In the genomic region with DNA sequence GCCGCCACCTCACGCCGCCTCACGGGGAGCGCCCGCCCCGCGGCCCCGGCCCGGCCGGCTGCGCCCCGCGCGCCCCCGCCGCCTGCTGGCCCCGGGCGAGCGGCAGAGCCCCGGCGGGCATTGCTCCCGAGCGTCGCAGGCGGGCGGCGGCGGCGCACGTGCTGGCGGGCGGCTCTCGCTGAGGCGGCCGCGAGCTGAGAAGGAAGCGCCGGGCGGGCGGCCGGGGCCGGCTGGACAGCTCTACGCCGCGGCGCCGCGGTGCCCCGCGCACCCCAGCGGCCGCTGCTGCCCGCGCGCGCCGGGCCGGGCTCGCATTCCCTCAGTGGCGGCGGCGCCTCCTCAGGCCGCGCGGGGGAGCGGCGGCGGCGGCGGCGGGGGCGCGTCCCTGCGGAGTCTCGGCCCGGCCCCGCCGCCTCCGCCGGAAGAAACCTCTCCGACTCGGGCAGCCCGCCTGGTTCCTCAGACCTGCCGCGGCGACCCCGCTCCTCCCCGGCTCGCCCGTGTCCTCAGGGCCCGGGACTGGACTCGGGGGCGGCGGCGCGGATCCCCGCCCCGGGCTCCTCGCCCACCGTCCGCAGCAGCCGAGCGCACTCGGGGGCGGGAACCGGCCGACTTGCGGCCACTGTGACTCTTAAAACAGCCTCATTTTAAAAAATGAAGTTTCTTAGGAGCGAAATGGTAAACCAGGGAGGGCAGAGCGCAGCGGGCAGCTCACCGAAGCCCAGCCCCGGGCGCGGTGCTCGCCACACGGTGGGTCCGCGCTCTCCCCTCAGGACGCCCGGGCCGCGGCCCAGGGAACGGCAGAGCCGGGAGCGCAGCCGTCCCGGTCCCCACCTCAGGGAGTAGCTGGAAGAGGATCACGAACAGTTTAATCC, we compare ENCODE assay signal across 8 cellular contexts. TPM values are rescaled to one million over a fixed set of nuclear protein-coding genes. Genes with fewer than 3 reads are reported as not detected.
DNase-seq lines count a peak whose midpoint lies in the region; ATAC-seq and TF ChIP-seq lines count a peak whose summit lies in the region.

A gene (minus strand): TSS at position 287 of the 875 bp plus-strand sequence. CDS start 116,500 bp downstream, outside the sequence.

- H3K4me3 Mint-ChIP-seq in neural crest cell, result peak within 1 kb of the TSS; percentile 91

- peak within 1 kb of the TSS; percentile 85 to 91 for H3K27ac ChIP-seq in tibial artery

- H3K9me3 Mint-ChIP-seq in neural crest cell, result no peaks in the 10 kb centered on the region

- no peaks in the 10 kb centered on the region for H3K27me3 ChIP-seq in tibial artery

- peaks cover 0 to 19% (median 19%) of the 10 kb centered on the region in 4 donors for H3K4me1 ChIP-seq in tibial artery

- H3K27me3 Mint-ChIP-seq in neural crest cell (ENCODE audit: low read depth), result peaks cover 12% of the 10 kb centered on the region

- peak within 1 kb of the TSS; percentile 89 for H3K27ac Mint-ChIP-seq in neural crest cell (ENCODE audit: unreplicated experiment)

- TF ChIP-seq CTCF in foreskin fibroblast (IDR thresholded peaks at IDR 0.05; ENCODE audit: low read depth, low read length), result no peak
- TF ChIP-seq CTCF in neural crest cell (conservative IDR thresholded peaks at IDR 0.05), result no peak
- TF ChIP-seq CTCF in tibial artery (IDR thresholded peaks at IDR 0.05), result peak in 1 of 2 experiments; percentile 76

- peaks cover 20% of the 10 kb centered on the region for H3K4me1 Mint-ChIP-seq in neural crest cell

- H3K36me3 Mint-ChIP-seq in neural crest cell (ENCODE audit: low read depth), result no peaks in the 10 kb centered on the region

- H3K9me3 ChIP-seq in tibial artery, result no peaks in the 10 kb centered on the region

- DNase-seq in NCI-H82 (lab: John Stamatoyannopoulos, UW) (peak; percentile 92), NCI-H82 treated with DMSO at 0.1 percent for 48 hours (lab: John Stamatoyannopoulos, UW; ENCODE audit: unreplicated experiment) (no peak), RPMI7951 (ENCODE audit: low read depth) (peak; percentile 64), foreskin fibroblast (peak; percentile 57 to 87), neural crest cell (ENCODE audit: low read depth, low spot score) (peak; percentile 55), tibial artery (peak; percentile 51 to 79)
- peak; percentile 49 for DNase-seq in activated effector memory CD4-positive, alpha-beta T cell treated with Interleukin-2 at 50 U/mL for 16 hours

- H3K36me3 ChIP-seq in tibial artery, result no peaks in the 10 kb centered on the region

- H3K4me3 ChIP-seq in foreskin fibroblast (ENCODE audit: low read depth in 1 of 2, low read length in 2 of 2) (peak within 1 kb of the TSS; percentile 57 to 62), tibial artery (peak within 1 kb of the TSS; percentile 65 to 85)

- peak; percentile 69 for ATAC-seq in HG03432 (IDR thresholded peaks at IDR 0.05; ENCODE audit: unreplicated experiment)

- intact Hi-C loops in tibial artery (cut with DNase I; ENCODE audit: low total_unique reads), result loop anchor here (2.0 to 10.0 kb wide), 3 partner anchors 84 to 108 kb away; a partner anchor contains a TSS

RNA-seq across cellular contexts. Expression of the gene that starts here (rescaled TPM):
- 2.6 and 2.8 TPM in 2 replicates for total RNA-seq in RPMI7951 (2014; rRNA removed; shearing (Covaris generic))
- 7.2 and 9.5 TPM in 2 replicates for total RNA-seq in neural crest cell
